In genomic region chr16:62596101-62596500, GRCh38 we compare ENCODE assay signal across 32 cellular contexts.
"Had no signal": no experiment of that assay in that cellular context is flagged by ENCODE, and none has a peak within 500 bp of the region (broad histone marks: within the 10 kb centered on the region; RNA-seq: fewer than 3 reads in every experiment).

No MANE protein-coding gene starts in this region.

- H3K27ac Mint-ChIP-seq: activated B cell treated with CpG ODN at 0.5 μM for 24 hours; activated CD8-positive, alpha-beta T cell treated with anti-CD3 and anti-CD28 coated beads for 36 hours; activated naive CD8-positive, alpha-beta T cell; activated T-helper 17 cell treated with anti-CD3 and anti-CD28 coated beads, Interleukin-2, amount 50 U/mL, for 72 hours; dendritic cell treated with granulocyte-macrophage colony-stimulating factor and Interleukin-4, amounts not matched to agents 40 ng/mL and 50 ng/mL, for 4 days; T-helper 17 cell; T-helper 2 cell treated with Interferon-gamma antibody and Interleukin-4, amounts not matched to agents 5 μg/mL and 100 μg/mL, for 36 hours had no signal

- H3K27me3 Mint-ChIP-seq: activated B cell treated with CpG ODN at 0.5 μM for 24 hours; activated CD8-positive, alpha-beta T cell treated with anti-CD3 and anti-CD28 coated beads for 36 hours; activated naive CD8-positive, alpha-beta T cell; activated T-helper 17 cell treated with anti-CD3 and anti-CD28 coated beads, Interleukin-2, amount 50 U/mL, for 72 hours; central memory CD8-positive, alpha-beta T cell; dendritic cell treated with granulocyte-macrophage colony-stimulating factor and Interleukin-4, amounts not matched to agents 40 ng/mL and 50 ng/mL, for 4 days; T-helper 17 cell had no signal

- H3K4me1 ChIP-seq: gastrocnemius medialis, heart left ventricle had no signal

- H3K4me3 Mint-ChIP-seq: activated B cell treated with CpG ODN at 0.5 μM for 24 hours; activated CD8-positive, alpha-beta T cell treated with anti-CD3 and anti-CD28 coated beads for 36 hours; activated naive CD8-positive, alpha-beta T cell; activated T-cell treated with anti-CD3 and anti-CD28 coated beads, Interleukin-2, amount 50 U/mL, for 4 hours; activated T-helper 17 cell treated with anti-CD3 and anti-CD28 coated beads, Interleukin-2, amount 50 U/mL, for 72 hours; central memory CD8-positive, alpha-beta T cell; dendritic cell treated with granulocyte-macrophage colony-stimulating factor and Interleukin-4, amounts not matched to agents 40 ng/mL and 50 ng/mL, for 4 days; T-helper 17 cell; T-helper 2 cell treated with Interferon-gamma antibody and Interleukin-4, amounts not matched to agents 5 μg/mL and 100 μg/mL, for 36 hours had no signal

- H3K4me3 ChIP-seq: coronary artery, dorsolateral prefrontal cortex, gastrocnemius medialis, heart left ventricle had no signal

- H3K4me1 Mint-ChIP-seq: activated B cell treated with CpG ODN at 0.5 μM for 24 hours; activated T-helper 17 cell treated with anti-CD3 and anti-CD28 coated beads, Interleukin-2, amount 50 U/mL, for 72 hours; central memory CD8-positive, alpha-beta T cell; T-helper 17 cell had no signal

- H3K27ac ChIP-seq: brain microvascular endothelial cell, coronary artery, dorsolateral prefrontal cortex, gastrocnemius medialis, heart left ventricle, WERI-Rb-1 had no signal

- ATAC-seq: activated CD4-positive, CD25-positive, alpha-beta regulatory T cell treated with anti-CD3 and anti-CD28 coated beads, Interleukin-2, amount 50 U/mL, for 24 hours; activated CD8-positive, alpha-beta T cell treated with anti-CD3 and anti-CD28 coated beads for 36 hours; activated T-cell treated with anti-CD3 and anti-CD28 coated beads, Interleukin-2, amount 50 U/mL, for 4 hours; activated T-helper 17 cell treated with anti-CD3 and anti-CD28 coated beads, Interleukin-2, amount 50 U/mL, for 72 hours; esophagus mucosa; gastrocnemius medialis; heart left ventricle; T-helper 17 cell had no signal

- DNase-seq: activated B cell treated with CpG ODN at 0.5 μM for 24 hours; activated CD4-positive, alpha-beta T cell treated with anti-CD3 and anti-CD28 coated beads for 48 hours; activated CD4-positive, alpha-beta T cell treated with anti-CD3 and anti-CD28 coated beads, Interleukin-2, amount 50 U/mL, for 1 hour; activated CD4-positive, alpha-beta T cell treated with anti-CD3 and anti-CD28 coated beads, Interleukin-2, amount 50 U/mL, for 48 hours; activated CD8-positive, alpha-beta memory T cell treated with anti-CD3 and anti-CD28 coated beads for 24 hours; activated CD8-positive, alpha-beta T cell treated with anti-CD3 and anti-CD28 coated beads for 36 hours; activated effector memory CD4-positive, alpha-beta T cell treated with Interleukin-2 at 50 U/mL for 16 hours; activated gamma-delta T cell treated with Interleukin-2 at 50 U/mL for 16 hours; activated naive CD4-positive, alpha-beta T cell treated with anti-CD3 and anti-CD28 coated beads, Interleukin-2, amount 50 U/mL, for 16 hours; activated naive CD4-positive, alpha-beta T cell treated with Interleukin-2 at 50 U/mL for 16 hours; activated T-cell treated with anti-CD3 and anti-CD28 coated beads, Interleukin-2, amount 50 U/mL, for 4 hours; amniotic stem cell; anterior cingulate cortex; brain microvascular endothelial cell; dorsolateral prefrontal cortex; effector memory CD4-positive, alpha-beta T cell; foreskin fibroblast; gastrocnemius medialis; glutamatergic neuron; heart left ventricle; T-helper 1 cell; T-helper 17 cell; T1000; WERI-Rb-1 had no signal

- H3K27me3 ChIP-seq: brain microvascular endothelial cell, dorsolateral prefrontal cortex, gastrocnemius medialis, heart left ventricle had no signal

- H3K9me3 Mint-ChIP-seq: dendritic cell treated with granulocyte-macrophage colony-stimulating factor and Interleukin-4, amounts not matched to agents 40 ng/mL and 50 ng/mL, for 4 days had no signal

- H3K36me3 Mint-ChIP-seq: activated naive CD8-positive, alpha-beta T cell had no signal

- H3K36me3 ChIP-seq: brain microvascular endothelial cell, gastrocnemius medialis, heart left ventricle, WERI-Rb-1 had no signal

- H3K9me3 ChIP-seq: heart left ventricle had no signal
